21 cellular contexts compared by ENCODE assay signal in the genomic region with DNA sequence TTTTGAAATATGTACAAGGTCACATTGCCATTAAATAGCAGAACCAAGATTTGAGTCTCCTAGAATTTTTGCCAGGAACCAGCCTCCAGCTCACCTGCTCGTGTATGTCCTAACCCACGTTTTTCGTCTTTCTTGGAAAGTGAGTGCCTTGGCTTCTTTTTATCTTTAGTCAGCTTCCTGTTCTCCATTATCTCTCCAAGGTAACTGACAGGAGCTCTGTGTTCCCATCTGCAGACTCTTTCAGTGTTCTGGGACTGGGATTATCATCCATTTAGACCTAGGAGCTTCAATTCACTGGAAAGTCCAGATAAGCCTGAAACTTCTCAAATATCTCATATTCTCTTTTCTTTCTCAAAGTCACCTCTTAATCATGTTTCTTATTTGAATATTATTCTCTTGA.
"Had no signal": no experiment of that assay in that cellular context is flagged by ENCODE, and none has a peak within 500 bp of the region (broad histone marks: within the 10 kb centered on the region; RNA-seq: fewer than 3 reads in every experiment).

No MANE protein-coding gene starts in this region.

- H3K4me1 ChIP-seq: lower lobe of right lung, parathyroid adenoma, stomach, thyroid gland had no signal

- H3K27me3 Mint-ChIP-seq: progenitor cell of endocrine pancreas, type B pancreatic cell had no signal

- H3K79me2 ChIP-seq: parathyroid adenoma had no signal

- H3K27ac Mint-ChIP-seq: natural killer cell, neural progenitor cell, progenitor cell of endocrine pancreas, type B pancreatic cell had no signal

- DNase-seq: dorsolateral prefrontal cortex; effector CD4-positive, alpha-beta T cell; head of caudate nucleus; left ventricle myocardium superior; lower lobe of right lung; natural killer cell; stimulated activated CD4-positive, alpha-beta T cell treated with anti-CD3 and anti-CD28 coated beads, Interleukin-12 subunit alpha, Interleukin-12 subunit beta, amount 100 ng/mL, for 4 hours; stimulated activated CD4-positive, alpha-beta T cell treated with anti-CD3 and anti-CD28 coated beads, Interleukin-1b, Interleukin-23, amount 100 ng/mL, for 48 hours; stimulated activated CD4-positive, alpha-beta T cell treated with anti-CD3 and anti-CD28 coated beads, Interleukin-4, amount 100 ng/mL, for 1 hour; stimulated activated CD8-positive, alpha-beta memory T cell treated with anti-CD3 and anti-CD28 coated beads, Interleukin-4, amount 100 ng/mL, for 48 hours; stimulated activated naive CD4-positive, alpha-beta T cell treated with Interleukin-2 at 50 U/mL for 16 hours; stomach; thyroid gland had no signal

- H3K9me3 ChIP-seq: thyroid gland had no signal

- H3K36me3 Mint-ChIP-seq: natural killer cell, type B pancreatic cell had no signal

- H3K4me1 Mint-ChIP-seq: natural killer cell had no signal

- H3K4me2 ChIP-seq: neural progenitor cell, smooth muscle cell had no signal

- H3K9me3 Mint-ChIP-seq: type B pancreatic cell had no signal

- H3K9ac ChIP-seq: neural progenitor cell, parathyroid adenoma had no signal

- H2AFZ ChIP-seq: neural progenitor cell, parathyroid adenoma had no signal

- FAIRE-seq: frontal cortex, keratinocyte had no signal

- ATAC-seq: left ventricle myocardium superior, lower lobe of right lung, natural killer cell, sciatic nerve had no signal

- H3K4me3 Mint-ChIP-seq: natural killer cell, neural progenitor cell, type B pancreatic cell had no signal

- H3K4me3 ChIP-seq: dorsolateral prefrontal cortex, lower lobe of right lung, neural progenitor cell, smooth muscle cell, stomach, thyroid gland had no signal

- H3K36me3 ChIP-seq: lower lobe of right lung, neural progenitor cell, thyroid gland had no signal

- H3K27me3 ChIP-seq: dorsolateral prefrontal cortex, neural progenitor cell, stomach, thyroid gland had no signal

- H3K27ac ChIP-seq: dorsolateral prefrontal cortex, lower lobe of right lung, neural progenitor cell, parathyroid adenoma, stomach, thyroid gland had no signal
